28 cellular contexts compared by ENCODE assay signal in genomic region chr2:128835342-128835855, GRCh38.
"Had no signal": no experiment of that assay in that cellular context is flagged by ENCODE, and none has a peak within 500 bp of the region (broad histone marks: within the 10 kb centered on the region; RNA-seq: fewer than 3 reads in every experiment).

No MANE protein-coding gene starts in this region.

- H3K27ac Mint-ChIP-seq: mesothelial cell of epicardium; natural killer cell treated with Interleukin-12 subunit alpha and Interleukin-12 subunit beta and Interleukin-15 and Interleukin-18, amount 100 ng/mL, for 72 hours; stimulated activated naive B cell treated with anti-CD40 and anti-IgM and Interleukin-4, amounts not matched to agents 10 μg/mL and 1 μg/mL and 100 μg/mL, for 72 hours; type B pancreatic cell had no signal

- H3K36me3 ChIP-seq: esophagus squamous epithelium, heart right ventricle, lower lobe of right lung, ovary, spleen, stomach, tibial artery had no signal

- H3K36me3 Mint-ChIP-seq: mesothelial cell of epicardium; naive B cell; natural killer cell treated with Interleukin-12 subunit alpha and Interleukin-12 subunit beta and Interleukin-15 and Interleukin-18, amount 100 ng/mL, for 72 hours; stimulated activated naive B cell treated with anti-CD40 and anti-IgM and Interleukin-4, amounts not matched to agents 10 μg/mL and 1 μg/mL and 100 μg/mL, for 72 hours; type B pancreatic cell had no signal

- H3K27ac ChIP-seq: coronary artery, esophagus squamous epithelium, heart right ventricle, lower lobe of right lung, ovary, psoas muscle, skin epidermis, tibial artery had no signal

- H3K4me1 Mint-ChIP-seq: central memory CD8-positive, alpha-beta T cell; naive B cell; stimulated activated naive B cell treated with anti-CD40 and anti-IgM and Interleukin-4, amounts not matched to agents 10 μg/mL and 1 μg/mL and 100 μg/mL, for 72 hours had no signal

- H3K9me3 Mint-ChIP-seq: mesothelial cell of epicardium; naive B cell; natural killer cell treated with Interleukin-12 subunit alpha and Interleukin-12 subunit beta and Interleukin-15 and Interleukin-18, amount 100 ng/mL, for 72 hours; neural crest cell; stimulated activated naive B cell treated with anti-CD40 and anti-IgM and Interleukin-4, amounts not matched to agents 10 μg/mL and 1 μg/mL and 100 μg/mL, for 72 hours; type B pancreatic cell had no signal

- DNase-seq: dermis blood vessel endothelial cell; effector memory CD4-positive, alpha-beta T cell; esophagus squamous epithelium; foreskin melanocyte; glutamatergic neuron; heart right ventricle; hippocampal formation; kidney glomerular epithelial cell; left colon; left ventricle myocardium superior; lower lobe of right lung; mucosa of descending colon; naive B cell; ovary; psoas muscle; right cardiac atrium; spleen; stimulated activated CD4-positive, alpha-beta T cell treated with anti-CD3 and anti-CD28 coated beads, Interleukin-4, amount 100 ng/mL, for 4 hours; stimulated activated naive B cell treated with anti-CD40 and anti-IgM and Interleukin-4, amounts not matched to agents 10 μg/mL and 1 μg/mL and 100 μg/mL, for 72 hours; stomach; tibial artery had no signal

- H3K4me3 Mint-ChIP-seq: central memory CD8-positive, alpha-beta T cell; mesothelial cell of epicardium; naive B cell; natural killer cell treated with Interleukin-12 subunit alpha and Interleukin-12 subunit beta and Interleukin-15 and Interleukin-18, amount 100 ng/mL, for 72 hours; neural crest cell; stimulated activated naive B cell treated with anti-CD40 and anti-IgM and Interleukin-4, amounts not matched to agents 10 μg/mL and 1 μg/mL and 100 μg/mL, for 72 hours; type B pancreatic cell had no signal

- H3K27me3 ChIP-seq: ovary, spleen had no signal

- H3K4me3 ChIP-seq: coronary artery, esophagus squamous epithelium, heart right ventricle, lower lobe of right lung, mucosa of descending colon, ovary, psoas muscle, skin epidermis, spleen, stomach, tibial artery had no signal

- ATAC-seq: left colon; left ventricle myocardium superior; lower lobe of right lung; mucosa of descending colon; natural killer cell treated with Interleukin-12 subunit alpha and Interleukin-12 subunit beta and Interleukin-15 and Interleukin-18, amount 100 ng/mL, for 72 hours; psoas muscle; right cardiac atrium had no signal

- H3K4me1 ChIP-seq: heart right ventricle, lower lobe of right lung, psoas muscle, stomach, tibial artery had no signal

- H3K9me3 ChIP-seq: esophagus squamous epithelium, heart right ventricle, lower lobe of right lung, mucosa of descending colon, ovary, psoas muscle, spleen, stomach, tibial artery had no signal
